20 cellular contexts compared by ENCODE assay signal in genomic region chr9:89805726-89806125, GRCh38.
"Had no signal": no experiment of that assay in that cellular context is flagged by ENCODE, and none has a peak within 500 bp of the region (broad histone marks: within the 10 kb centered on the region; RNA-seq: fewer than 3 reads in every experiment).

No MANE protein-coding gene starts in this region.

- H3K36me3 Mint-ChIP-seq: activated naive CD4-positive, alpha-beta T cell treated with anti-CD3 and anti-CD28 coated beads, Interleukin-2, amount 50 U/mL, for 72 hours; immature natural killer cell; natural killer cell; stimulated activated effector memory CD8-positive, alpha-beta T cell treated with anti-CD3 and anti-CD28 coated beads, Interleukin-12 subunit alpha, Interleukin-12 subunit beta, amount 100 ng/mL, for 72 hours had no signal

- H3K27ac Mint-ChIP-seq: immature natural killer cell; natural killer cell; progenitor cell of endocrine pancreas; stimulated activated effector memory CD8-positive, alpha-beta T cell treated with anti-CD3 and anti-CD28 coated beads, Interleukin-12 subunit alpha, Interleukin-12 subunit beta, amount 100 ng/mL, for 72 hours had no signal

- H3K27me3 ChIP-seq: adrenal gland, dorsolateral prefrontal cortex, right atrium auricular region, testis had no signal

- H3K36me3 ChIP-seq: adrenal gland, right atrium auricular region had no signal

- DNase-seq: activated CD4-positive, CD25-positive, alpha-beta regulatory T cell treated with anti-CD3 and anti-CD28 coated beads, Interleukin-2, amount 50 U/mL, for 72 hours; activated gamma-delta T cell treated with Interleukin-2 at 50 U/mL for 16 hours; caudate nucleus; dorsolateral prefrontal cortex; immature natural killer cell; kidney glomerular epithelial cell; mesendoderm; natural killer cell; occipital lobe; small intestine; stimulated activated CD4-positive, alpha-beta T cell treated with anti-CD3 and anti-CD28 coated beads, Interleukin-4, amount 100 ng/mL, for 24 hours; SW 1271; T-helper 2 cell had no signal

- H3K9me3 ChIP-seq: adrenal gland, right atrium auricular region, testis had no signal

- H3K4me1 Mint-ChIP-seq: immature natural killer cell; natural killer cell; stimulated activated effector memory CD8-positive, alpha-beta T cell treated with anti-CD3 and anti-CD28 coated beads, Interleukin-12 subunit alpha, Interleukin-12 subunit beta, amount 100 ng/mL, for 72 hours had no signal

- ATAC-seq: activated naive CD4-positive, alpha-beta T cell treated with anti-CD3 and anti-CD28 coated beads, Interleukin-2, amount 50 U/mL, for 72 hours; natural killer cell; stimulated activated effector memory CD8-positive, alpha-beta T cell treated with anti-CD3 and anti-CD28 coated beads, Interleukin-12 subunit alpha, Interleukin-12 subunit beta, amount 100 ng/mL, for 72 hours had no signal

- H3K9me3 Mint-ChIP-seq: activated naive CD4-positive, alpha-beta T cell treated with anti-CD3 and anti-CD28 coated beads, Interleukin-2, amount 50 U/mL, for 72 hours; immature natural killer cell; natural killer cell; stimulated activated effector memory CD8-positive, alpha-beta T cell treated with anti-CD3 and anti-CD28 coated beads, Interleukin-12 subunit alpha, Interleukin-12 subunit beta, amount 100 ng/mL, for 72 hours had no signal

- H3K4me3 Mint-ChIP-seq: immature natural killer cell; natural killer cell; stimulated activated effector memory CD8-positive, alpha-beta T cell treated with anti-CD3 and anti-CD28 coated beads, Interleukin-12 subunit alpha, Interleukin-12 subunit beta, amount 100 ng/mL, for 72 hours had no signal

- H3K4me3 ChIP-seq: adrenal gland, dorsolateral prefrontal cortex, right atrium auricular region, testis had no signal

- H3K27ac ChIP-seq: adrenal gland, dorsolateral prefrontal cortex, right atrium auricular region, testis, VCaP had no signal
